12 cellular contexts compared by ENCODE assay signal in the genomic region with DNA sequence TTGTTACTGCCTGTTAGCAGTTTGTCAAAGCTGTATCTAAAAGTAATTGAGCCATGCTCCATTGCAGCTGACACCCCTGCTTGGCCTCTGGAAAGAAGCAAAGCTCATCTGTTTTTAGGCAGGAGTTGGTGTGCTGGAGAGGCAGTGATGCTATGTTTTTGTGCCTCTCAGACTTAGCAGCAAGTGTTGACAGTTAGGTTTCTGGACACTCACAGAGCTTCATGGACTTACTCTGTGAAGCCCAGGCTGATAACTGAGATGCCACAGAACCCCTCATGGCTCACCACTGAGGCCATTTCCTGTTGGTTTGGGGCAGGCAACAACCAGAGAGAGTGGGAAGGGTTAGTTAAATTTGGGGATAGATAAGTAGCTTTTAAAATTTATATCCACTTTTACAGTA.
"Had no signal": no experiment of that assay in that cellular context is flagged by ENCODE, and none has a peak within 500 bp of the region (broad histone marks: within the 10 kb centered on the region; RNA-seq: fewer than 3 reads in every experiment).

No MANE protein-coding gene starts in this region.

- H3K27me3 ChIP-seq: ascending aorta, colonic mucosa, right lobe of liver had no signal

- H3K9me3 Mint-ChIP-seq: stimulated activated naive B cell treated with anti-CD40 and anti-IgM and Interleukin-4, amounts not matched to agents 10 μg/mL and 1 μg/mL and 100 μg/mL, for 72 hours had no signal

- H3K4me3 ChIP-seq: ascending aorta, colonic mucosa, right lobe of liver had no signal

- ATAC-seq: right lobe of liver; stimulated activated naive B cell treated with anti-CD40 and anti-IgM and Interleukin-4, amounts not matched to agents 10 μg/mL and 1 μg/mL and 100 μg/mL, for 72 hours had no signal

- H3K27me3 Mint-ChIP-seq: activated CD4-positive, alpha-beta memory T cell treated with anti-CD3 and anti-CD28 coated beads, Interleukin-2, amount 10 ng/mL, durations not matched to agents 7 days and 5 days; naive B cell; stimulated activated naive B cell treated with anti-CD40 and anti-IgM and Interleukin-4, amounts not matched to agents 10 μg/mL and 1 μg/mL and 100 μg/mL, for 72 hours had no signal

- H3K9me3 ChIP-seq: ascending aorta, colonic mucosa, right lobe of liver had no signal

- H3K4me3 Mint-ChIP-seq: activated CD4-positive, alpha-beta memory T cell treated with anti-CD3 and anti-CD28 coated beads, Interleukin-2, amount 10 ng/mL, durations not matched to agents 7 days and 5 days; naive B cell; stimulated activated naive B cell treated with anti-CD40 and anti-IgM and Interleukin-4, amounts not matched to agents 10 μg/mL and 1 μg/mL and 100 μg/mL, for 72 hours had no signal

- H3K27ac ChIP-seq: ascending aorta, colonic mucosa, right lobe of liver had no signal

- H3K4me1 ChIP-seq: ascending aorta, colonic mucosa, right lobe of liver had no signal

- DNase-seq: activated CD4-positive, alpha-beta memory T cell treated with anti-CD3 and anti-CD28 coated beads, Interleukin-2, amount 10 ng/mL, durations not matched to agents 7 days and 5 days; activated CD4-positive, alpha-beta T cell treated with anti-CD3 and anti-CD28 coated beads for 1 hour; activated effector memory CD4-positive, alpha-beta T cell treated with Interleukin-2 at 50 U/mL for 16 hours; colonic mucosa; kidney; midbrain; naive B cell; posterior cingulate gyrus; right lobe of liver; stimulated activated naive B cell treated with anti-CD40 and anti-IgM and Interleukin-4, amounts not matched to agents 10 μg/mL and 1 μg/mL and 100 μg/mL, for 72 hours; trophoblast cell had no signal

- H3K27ac Mint-ChIP-seq: activated CD4-positive, alpha-beta memory T cell treated with anti-CD3 and anti-CD28 coated beads, Interleukin-2, amount 10 ng/mL, durations not matched to agents 7 days and 5 days; stimulated activated naive B cell treated with anti-CD40 and anti-IgM and Interleukin-4, amounts not matched to agents 10 μg/mL and 1 μg/mL and 100 μg/mL, for 72 hours had no signal
